Comparison of ENCODE assay signal across 23 cellular contexts in the genomic region with DNA sequence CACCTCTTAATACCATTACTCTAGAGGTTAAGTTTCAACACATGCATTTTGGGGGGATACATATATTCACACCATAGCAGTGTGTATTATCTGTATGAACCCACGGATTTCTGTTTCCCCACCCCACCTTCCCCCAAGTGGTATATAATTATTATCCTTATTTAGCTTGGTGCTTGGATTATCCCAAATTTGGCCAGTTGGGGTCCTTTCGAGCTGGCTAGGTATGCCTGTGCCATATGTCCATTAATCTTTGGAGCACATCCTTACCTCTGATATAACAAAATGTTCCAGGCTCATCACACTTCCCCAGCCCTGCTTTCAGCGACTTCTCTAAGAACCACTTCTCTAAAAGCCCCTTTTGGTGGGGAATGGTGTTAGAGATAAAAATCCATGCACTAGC.
"Had no signal": no experiment of that assay in that cellular context is flagged by ENCODE, and none has a peak within 500 bp of the region (broad histone marks: within the 10 kb centered on the region; RNA-seq: fewer than 3 reads in every experiment).

No MANE protein-coding gene starts in this region.

- H3K4me3 ChIP-seq: breast epithelium, lung, tibial artery had no signal

- H3K4me3 Mint-ChIP-seq: activated T-cell treated with anti-CD3 and anti-CD28 coated beads, Interleukin-2, amount 50 U/mL, for 72 hours; dendritic cell treated with granulocyte-macrophage colony-stimulating factor and Interleukin-4, amounts not matched to agents 40 ng/mL and 50 ng/mL, for 4 days had no signal

- ATAC-seq: activated T-cell treated with anti-CD3 and anti-CD28 coated beads, Interleukin-2, amount 50 U/mL, for 72 hours had no signal

- H3K27me3 Mint-ChIP-seq: dendritic cell treated with granulocyte-macrophage colony-stimulating factor and Interleukin-4, amounts not matched to agents 40 ng/mL and 50 ng/mL, for 4 days had no signal

- H3K36me3 ChIP-seq: breast epithelium, tibial artery, WERI-Rb-1 had no signal

- H3K9me3 Mint-ChIP-seq: activated T-cell treated with anti-CD3 and anti-CD28 coated beads, Interleukin-2, amount 50 U/mL, for 72 hours; dendritic cell treated with granulocyte-macrophage colony-stimulating factor and Interleukin-4, amounts not matched to agents 40 ng/mL and 50 ng/mL, for 4 days had no signal

- DNase-seq: activated CD4-positive, alpha-beta T cell treated with anti-CD3 and anti-CD28 coated beads, Interleukin-2, amount 50 U/mL, for 4 hours; activated effector memory CD4-positive, alpha-beta T cell treated with anti-CD3 and anti-CD28 coated beads, Interleukin-2, amount 50 U/mL, for 16 hours; activated naive CD4-positive, alpha-beta T cell treated with anti-CD3 and anti-CD28 coated beads, Interleukin-2, amount 50 U/mL, for 16 hours; activated T-cell treated with anti-CD3 and anti-CD28 coated beads, Interleukin-2, amount 50 U/mL, for 72 hours; aorta; effector memory CD4-positive, alpha-beta T cell; foreskin melanocyte; glutamatergic neuron; hypothalamus; islet precursor cell; midbrain; occipital lobe; retina; stimulated activated CD4-positive, alpha-beta T cell treated with anti-CD3 and anti-CD28 coated beads, Interleukin-12 subunit alpha, Interleukin-12 subunit beta, amount 100 ng/mL, for 4 hours; stimulated activated CD4-positive, alpha-beta T cell treated with anti-CD3 and anti-CD28 coated beads, Interleukin-1b, Interleukin-23, amount 100 ng/mL, for 48 hours; stimulated activated CD8-positive, alpha-beta memory T cell treated with anti-CD3 and anti-CD28 coated beads, Interleukin-4, amount 100 ng/mL, for 48 hours; stimulated activated naive CD4-positive, alpha-beta T cell treated with Interleukin-2 at 50 U/mL for 16 hours; T-helper 2 cell; tibial artery; WERI-Rb-1 had no signal

- H3K27me3 ChIP-seq: breast epithelium, tibial artery had no signal

- H3K9me3 ChIP-seq: breast epithelium, tibial artery had no signal

- H3K27ac Mint-ChIP-seq: activated T-cell treated with anti-CD3 and anti-CD28 coated beads, Interleukin-2, amount 50 U/mL, for 72 hours; dendritic cell treated with granulocyte-macrophage colony-stimulating factor and Interleukin-4, amounts not matched to agents 40 ng/mL and 50 ng/mL, for 4 days had no signal

- H3K4me1 ChIP-seq: breast epithelium had no signal
